Comparison of ENCODE assay signal across 12 cellular contexts in genomic region chr5:176816791-176817272, GRCh38. TPM values are rescaled to one million over a fixed set of nuclear protein-coding genes. Genes with fewer than 3 reads are reported as not detected.
DNase-seq lines count a peak whose midpoint lies in the region; ATAC-seq and TF ChIP-seq lines count a peak whose summit lies in the region.
"Had no signal": no experiment of that assay in that cellular context is flagged by ENCODE, and none has a peak within 500 bp of the region (broad histone marks: within the 10 kb centered on the region; RNA-seq: fewer than 3 reads in every experiment).

No MANE protein-coding gene starts in this region.

- 45% methylated on average over 7 of the region's 7 CpGs; no CpG with 5 or more reads in 1 of the 2 donors for WGBS in transverse colon (ENCODE audit: low coverage in 1 of 2), 2 donors

- TF ChIP-seq EP300 in transverse colon (IDR thresholded peaks at IDR 0.05; ENCODE audit: low read depth) = no peak

- in situ Hi-C loops in transverse colon (cut with MboI; ENCODE audit: low pct_ligation_motif_present in 1 of 4, low pct_unique_long_range_greater_than_20kb in 1 of 4, low sequenced_read_pairs in 3 of 4) = no loop called here

- H3K4me1 ChIP-seq in neural progenitor cell (peaks cover 45% of the 10 kb centered on the region), transverse colon (peaks cover 0 to 14% (median 12%) of the 10 kb centered on the region in 4 donors)
- H3K4me1 ChIP-seq: HAP-1 had no signal

- no peak for ATAC-seq in GM18517 (IDR thresholded peaks at IDR 0.05; ENCODE audit: unreplicated experiment)

- no peaks in the 10 kb centered on the region for H3K9me3 Mint-ChIP-seq in activated naive CD4-positive, alpha-beta T cell treated with anti-CD3 and anti-CD28 coated beads, Interleukin-2, amount 10 ng/mL, durations not matched to agents 7 days and 5 days
- H3K9me3 Mint-ChIP-seq in neural progenitor cell = no peaks in the 10 kb centered on the region

- CTCF ChIA-PET in activated naive CD4-positive, alpha-beta T cell treated with anti-CD3 and anti-CD28 coated beads, Interleukin-2, amount 10 ng/mL, durations not matched to agents 7 days and 5 days (lab: Charles Lee) = no interaction called here

- peaks cover 96% of the 10 kb centered on the region for H3K27me3 Mint-ChIP-seq in activated naive CD4-positive, alpha-beta T cell treated with anti-CD3 and anti-CD28 coated beads, Interleukin-2, amount 10 ng/mL, durations not matched to agents 7 days and 5 days
- H3K27me3 Mint-ChIP-seq in neural progenitor cell (ENCODE audit: insufficient read depth, low read depth) = peaks cover 54% of the 10 kb centered on the region

- intact Hi-C loops in dorsolateral prefrontal cortex (cut with DNase I) (loop anchor here in 1 of 2 donors (10.0 kb wide), 1 partner anchor 162 kb away; no protein-coding TSS in a partner anchor), transverse colon (cut with DNase I; ENCODE audit: low total_unique reads) (no loop called here)

- peaks cover 31% of the 10 kb centered on the region for H3F3A ChIP-seq in neural progenitor cell (ENCODE audit: low read depth)

- peak overlapping the region; percentile 12 for H3K4me3 Mint-ChIP-seq in activated naive CD4-positive, alpha-beta T cell treated with anti-CD3 and anti-CD28 coated beads, Interleukin-2, amount 10 ng/mL, durations not matched to agents 7 days and 5 days
- H3K4me3 Mint-ChIP-seq in neural progenitor cell = peak overlapping the region; percentile 82

- no peaks in the 10 kb centered on the region for H3K36me3 Mint-ChIP-seq in activated naive CD4-positive, alpha-beta T cell treated with anti-CD3 and anti-CD28 coated beads, Interleukin-2, amount 10 ng/mL, durations not matched to agents 7 days and 5 days
- no peaks in the 10 kb centered on the region for H3K36me3 Mint-ChIP-seq in neural progenitor cell

- H3K9ac ChIP-seq in neural progenitor cell = no peak overlapping the region

- H3K27ac Mint-ChIP-seq in activated naive CD4-positive, alpha-beta T cell treated with anti-CD3 and anti-CD28 coated beads, Interleukin-2, amount 10 ng/mL, durations not matched to agents 7 days and 5 days = no peak overlapping the region
- H3K27ac Mint-ChIP-seq in neural progenitor cell = no peak overlapping the region

- no peak for TF ChIP-seq POLR2A in transverse colon (IDR thresholded peaks at IDR 0.05)

- peaks cover 7% of the 10 kb centered on the region for H4K20me1 ChIP-seq in neural progenitor cell (ENCODE audit: low read depth)

- H3K4me1 Mint-ChIP-seq in activated naive CD4-positive, alpha-beta T cell treated with anti-CD3 and anti-CD28 coated beads, Interleukin-2, amount 10 ng/mL, durations not matched to agents 7 days and 5 days = peaks cover 12% of the 10 kb centered on the region
- peaks cover 30% of the 10 kb centered on the region for H3K4me1 Mint-ChIP-seq in neural progenitor cell

- H3K9me3 ChIP-seq in neural progenitor cell (ENCODE audit: low read depth) (no peaks in the 10 kb centered on the region), transverse colon (no peaks in the 10 kb centered on the region)
- H3K9me3 ChIP-seq: HAP-1 had no signal

- H3K27me3 ChIP-seq in dorsolateral prefrontal cortex = peaks cover 0 to 43% (median 9%) of the 10 kb centered on the region in 45 donors
- H3K27me3 ChIP-seq in neural progenitor cell = peaks cover 13% of the 10 kb centered on the region
- peaks cover 89% of the 10 kb centered on the region for H3K27me3 ChIP-seq in transverse colon

- no peak for DNase-seq in activated naive CD4-positive, alpha-beta T cell treated with anti-CD3 and anti-CD28 coated beads, Interleukin-2, amount 10 ng/mL, durations not matched to agents 7 days and 5 days
- no peak for DNase-seq in activated naive CD4-positive, alpha-beta T cell treated with Interleukin-2 at 50 U/mL for 16 hours
- DNase-seq in NCI-H1105 (lab: John Stamatoyannopoulos, UW) (peak; percentile 43), dorsolateral prefrontal cortex (no peak), neural progenitor cell (ENCODE audit: low spot score) (peak; percentile 46), transverse colon (no peak), NCI-H446 treated with DMSO at 0.1 percent for 48 hours (lab: John Stamatoyannopoulos, UW) (no peak)
- DNase-seq: effector CD8-positive, alpha-beta T cell; foreskin melanocyte had no signal

- H2AFZ ChIP-seq in neural progenitor cell (replicated peaks) = no peak overlapping the region

- H3K4me3 ChIP-seq in dorsolateral prefrontal cortex (peak overlapping the region in 46 of 59 donors; percentile 7 to 71 (median 50)), neural progenitor cell (peak overlapping the region; percentile 64), transverse colon (no peak overlapping the region)
- H3K4me3 ChIP-seq: HAP-1 had no signal

- TF ChIP-seq CTCF in dorsolateral prefrontal cortex (IDR thresholded peaks at IDR 0.05 in 54 of 56, conservative IDR thresholded peaks at IDR 0.05 in 2 of 56; ENCODE audit: low read depth in 1 of 56, partially characterized antibody in 56 of 56) (no peak), neural progenitor cell (IDR thresholded peaks at IDR 0.05) (no peak), transverse colon (IDR thresholded peaks at IDR 0.05) (no peak)

- peak overlapping the region; percentile 91 for H3K4me2 ChIP-seq in neural progenitor cell

- H3K79me2 ChIP-seq in neural progenitor cell (ENCODE audit: low read depth) = no peaks in the 10 kb centered on the region

- no peaks in the 10 kb centered on the region for H3K36me3 ChIP-seq in neural progenitor cell
- H3K36me3 ChIP-seq in transverse colon = no peaks in the 10 kb centered on the region
- H3K36me3 ChIP-seq: HAP-1 had no signal

- H3K27ac ChIP-seq in dorsolateral prefrontal cortex (peak overlapping the region in 20 of 59 donors; percentile 5 to 85 (median 28)), neural progenitor cell (no peak overlapping the region), transverse colon (no peak overlapping the region)

RNA-seq across cellular contexts. Expression of gene UNC5A, which starts 6.5 kb away (rescaled TPM):
- total RNA-seq in dorsolateral prefrontal cortex (100 to 1,000 TPM in 13 of 120 experiments, 10 to 100 TPM in 107; 23.7 to 116 (median 81.0) TPM), neural progenitor cell (ENCODE audit: low replicate concordance) (1.2 and 3.6 TPM in 2 replicates), transverse colon (under 1 TPM in 1 of 4 donors, not detected in 3; 0.32 TPM)
- total RNA-seq: NCI-H460 had no signal

Comparison
In these comparisons a context has a peak if more than half of its experiments do, and no peak if none do; other contexts are left out.
1. DNase-seq: peak in NCI-H1105 (single experiment) and neural progenitor cell (single experiment); none in activated naive CD4-positive, alpha-beta T cell treated with anti-CD3 and anti-CD28 coated beads, Interleukin-2, amount 10 ng/mL, durations not matched to agents 7 days and 5 days (single experiment), activated naive CD4-positive, alpha-beta T cell treated with Interleukin-2 at 50 U/mL for 16 hours (single experiment), dorsolateral prefrontal cortex (0 of 10), transverse colon (single experiment) and NCI-H446 treated with DMSO at 0.1 percent for 48 hours (single experiment).
2. H3K4me3 ChIP-seq: peak in dorsolateral prefrontal cortex (46 of 59) and neural progenitor cell (single experiment); none in transverse colon (0 of 4).